ENCODE assay signal across 8 cellular contexts in the genomic region with DNA sequence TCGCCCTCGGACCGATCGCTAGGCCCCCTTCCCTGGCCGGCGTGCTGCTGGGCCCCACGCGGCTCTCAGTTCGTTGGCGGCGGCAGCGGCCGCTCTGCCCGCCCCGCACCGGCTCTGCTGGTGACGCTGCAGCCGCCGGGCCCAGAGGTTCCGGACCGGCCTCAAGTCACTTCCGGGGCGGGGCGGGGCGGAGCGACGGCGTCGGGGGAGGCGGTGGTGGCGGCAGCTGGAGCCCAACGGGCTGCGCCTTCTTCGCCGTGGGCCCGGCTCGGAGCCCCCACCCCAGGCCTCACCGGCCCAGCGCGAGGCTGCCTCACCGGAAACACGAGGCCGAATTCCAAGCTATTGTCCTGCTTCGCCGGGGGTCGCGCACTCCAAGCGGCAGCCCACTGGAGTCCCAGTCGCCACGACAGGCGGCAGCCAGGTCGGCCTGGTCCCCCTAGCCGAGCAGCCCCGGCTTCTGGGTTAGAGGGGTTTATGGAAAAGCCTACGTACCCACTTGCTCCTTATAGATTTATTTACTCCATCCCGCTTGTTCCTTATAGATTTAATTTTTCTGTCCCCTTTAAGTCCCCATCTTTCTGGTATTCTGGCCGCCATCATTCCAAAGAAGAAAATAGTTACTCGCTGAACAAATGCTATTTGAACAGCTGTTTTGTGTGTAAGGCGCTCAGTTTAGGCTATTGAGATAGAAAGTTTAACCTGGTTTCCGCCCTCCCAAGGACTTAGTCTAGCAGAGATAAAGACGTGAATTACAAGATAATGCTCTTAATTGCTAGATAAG. TPM values are rescaled to one million over a fixed set of nuclear protein-coding genes. Genes with fewer than 3 reads are reported as not detected.
DNase-seq lines count a peak whose midpoint lies in the region; ATAC-seq and TF ChIP-seq lines count a peak whose summit lies in the region.

PSME4 (minus strand) TSS at position 96 of the 784 bp plus-strand sequence. CDS start 209 bp downstream, outside the sequence.

- H3K4me1 ChIP-seq in body of pancreas (peaks cover 40% of the 10 kb centered on the region), sigmoid colon (peaks cover 0 to 41% (median 28%) of the 10 kb centered on the region in 4 donors)

- 0% methylated on average over 19 to 56 of the region's 61 CpGs for WGBS in body of pancreas, 2 donors
- 0 to 1% methylated on average over 61 of the region's 61 CpGs for WGBS in sigmoid colon, 2 donors

- H3K27ac ChIP-seq in 22Rv1 = peak within 1 kb of the TSS; percentile 83
- H3K27ac ChIP-seq in body of pancreas = peak within 1 kb of the TSS; percentile 93 to 97 (median 96)
- peak within 1 kb of the TSS; percentile 90 to 98 (median 93) for H3K27ac ChIP-seq in sigmoid colon

- TF ChIP-seq CTCF in 22Rv1 (IDR thresholded peaks at IDR 0.05) = no peak
- no peak for TF ChIP-seq CTCF in body of pancreas (IDR thresholded peaks at IDR 0.05)
- TF ChIP-seq CTCF in sigmoid colon (IDR thresholded peaks at IDR 0.05) = no peak

- intact Hi-C loops in body of pancreas (cut with DNase I) = no loop called here
- intact Hi-C loops in sigmoid colon (cut with DNase I) = loop anchor here (1.0 to 5.0 kb wide), 2 partner anchors 41 to 144 kb away; partner anchors contain the start of gene ACYP2

- TF ChIP-seq EP300 in sigmoid colon (IDR thresholded peaks at IDR 0.05) = peak in 1 of 4 donors; percentile 6

- ATAC-seq in GM18520 (IDR thresholded peaks at IDR 0.05; ENCODE audit: unreplicated experiment) (peak; percentile 72), HG03045 (IDR thresholded peaks at IDR 0.05; ENCODE audit: unreplicated experiment) (peak; percentile 93), body of pancreas (peak; percentile 96)

- H3K9me3 ChIP-seq in body of pancreas = no peaks in the 10 kb centered on the region
- no peaks in the 10 kb centered on the region for H3K9me3 ChIP-seq in sigmoid colon

- peak within 1 kb of the TSS; percentile 63 to 93 for H3K4me3 ChIP-seq in body of pancreas
- H3K4me3 ChIP-seq in sigmoid colon = peak within 1 kb of the TSS; percentile 64 to 94 (median 82)

- H3K27me3 ChIP-seq in body of pancreas (no peaks in the 10 kb centered on the region), sigmoid colon (no peaks in the 10 kb centered on the region)

- DNase-seq in NCI-H2107 treated with DMSO at 0.1 percent for 48 hours (lab: John Stamatoyannopoulos, UW; ENCODE audit: unreplicated experiment) (peak; percentile 57), UCSD-AML1 (lab: John Stamatoyannopoulos, UW; ENCODE audit: unreplicated experiment) (peak; percentile 95), body of pancreas (peak; percentile 95 to 96 (median 96)), iPS DF 4.7 (ENCODE audit: extremely low read depth, low spot score) (peak; percentile 36), sigmoid colon (peak; percentile 97)

- TF ChIP-seq POLR2A in body of pancreas (IDR thresholded peaks at IDR 0.05) (peak; percentile 90 to 95 (median 95)), sigmoid colon (IDR thresholded peaks at IDR 0.05) (peak; percentile 84 to 95)

- H3K36me3 ChIP-seq in body of pancreas (replicated peaks in 1 of 2; ENCODE audit: insufficient read depth in 1 of 2, low read depth in 2 of 2) = peaks cover 6 to 7% of the 10 kb centered on the region in 2 donors
- H3K36me3 ChIP-seq in sigmoid colon = peaks cover 0 to 21% (median 8%) of the 10 kb centered on the region in 4 donors

RNA-seq across cellular contexts. Expression of gene PSME4, which starts in this region (rescaled TPM):
- total RNA-seq in body of pancreas (10 to 100 TPM; 19.1 to 28.0 TPM), sigmoid colon (10 to 100 TPM; 47.8 to 79.8 (median 61.6) TPM)
- 10 to 100 TPM; 15.0 to 29.8 (median 16.0) TPM for polyA plus RNA-seq in sigmoid colon

Comparison
In these comparisons a context has a peak if more than half of its experiments do, and no peak if none do; other contexts are left out.
1. Peak in every context shown above with its lines: DNase-seq, ATAC-seq, H3K4me3 ChIP-seq and H3K27ac ChIP-seq.
2. DNase-seq: peak in every context shown above with its lines; median percentile 97 in sigmoid colon; 96 in body of pancreas; 95 in UCSD-AML1; 57 in NCI-H2107 treated with DMSO at 0.1 percent for 48 hours; 36 in iPS DF 4.7.